7 cellular contexts compared by ENCODE assay signal in genomic region chr12:129994634-129995033, GRCh38.
"Had no signal": no experiment of that assay in that cellular context is flagged by ENCODE, and none has a peak within 500 bp of the region (broad histone marks: within the 10 kb centered on the region; RNA-seq: fewer than 3 reads in every experiment).

No MANE protein-coding gene starts in this region.

- ATAC-seq: GM23338, HCT116, K562 had no signal

- H3K9me3 ChIP-seq: HAP-1 had no signal

- H3K27ac Mint-ChIP-seq: GM23338 had no signal

- H2AFZ ChIP-seq: GM23338 had no signal

- H3K4me1 ChIP-seq: HAP-1 had no signal

- DNase-seq: H7, IMR-90, KG1 had no signal

- H3K4me2 ChIP-seq: GM23338 had no signal

- H3K36me3 ChIP-seq: HAP-1 had no signal

- H3K4me3 Mint-ChIP-seq: GM23338 had no signal

- FAIRE-seq: K562 had no signal

- H3K4me3 ChIP-seq: GM23338, HAP-1, K562 had no signal

- H3K4me1 Mint-ChIP-seq: GM23338 had no signal
